1 cellular context compared by ENCODE assay signal in genomic region chr11:9886595-9886994, GRCh38.
TF ChIP-seq lines count a peak whose summit lies in the region.

No MANE protein-coding gene starts in this region.

TF ChIP-seq in IMR-90, 13 proteins besides CTCF, POLR2A, EP300 and RAD21 (continued from another document):
- no peak for TF ChIP-seq FOS (IDR thresholded peaks at IDR 0.05; ENCODE audit: low read depth, low read length)
